ENCODE assay signal across 8 cellular contexts in the genomic region with DNA sequence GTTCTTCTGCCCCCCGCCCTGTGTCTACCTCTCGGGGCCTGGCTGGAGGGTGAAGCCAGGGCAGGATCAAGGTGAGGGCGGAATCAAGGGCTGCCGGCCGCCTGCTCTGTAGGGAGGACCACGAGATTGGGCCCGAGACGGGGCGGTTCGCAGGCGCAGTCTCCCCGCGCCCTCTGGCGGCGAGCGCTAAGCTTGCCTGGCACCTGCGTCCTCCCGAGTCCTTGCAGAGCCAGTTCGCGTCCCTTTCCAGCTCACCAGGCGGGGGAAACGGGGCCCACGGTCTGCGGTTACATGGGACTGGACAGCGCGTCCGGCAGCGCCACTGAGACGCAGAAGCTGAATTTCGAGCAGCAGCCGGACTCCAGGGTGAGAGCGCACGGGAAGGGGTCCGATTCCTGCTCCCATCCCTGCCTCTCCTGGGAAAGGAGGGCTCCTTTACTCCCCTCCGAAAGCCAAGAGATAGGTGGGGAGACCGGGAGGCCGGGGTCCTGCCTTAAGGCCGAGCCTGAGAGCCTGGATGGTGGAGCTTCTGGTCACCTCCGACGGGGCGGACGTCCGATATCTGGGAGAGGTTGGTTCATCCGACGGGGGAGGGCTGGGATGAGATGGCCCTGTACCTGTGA. TPM values are rescaled to one million over a fixed set of nuclear protein-coding genes. Genes with fewer than 3 reads are reported as not detected.
DNase-seq lines count a peak whose midpoint lies in the region; ATAC-seq and TF ChIP-seq lines count a peak whose summit lies in the region.

No MANE protein-coding gene starts in this region.

- peak in 3 of 4 donors; percentile 47 to 75 (median 64) for ATAC-seq in heart left ventricle
- ATAC-seq in gastrocnemius medialis, result no peak
- no peak for ATAC-seq in GM18519 (IDR thresholded peaks at IDR 0.05; ENCODE audit: low FRiP score, unreplicated experiment)
- no peak for ATAC-seq in HG02763 (IDR thresholded peaks at IDR 0.05; ENCODE audit: unreplicated experiment)

- H3K9me3 ChIP-seq in HEK293 (ENCODE audit: control insufficient read depth, insufficient read depth, low read depth, low read length) (no peaks in the 10 kb centered on the region), heart left ventricle (no peaks in the 10 kb centered on the region), gastrocnemius medialis (no peaks in the 10 kb centered on the region)

- H3K4me3 ChIP-seq in HEK293 (ENCODE audit: low read depth, low read length) (no peak overlapping the region), heart left ventricle (no peak overlapping the region), gastrocnemius medialis (no peak overlapping the region)

- intact Hi-C loops in CD14-positive monocyte (cut with micrococcal nuclease), result no loop called here
- intact Hi-C loops in heart left ventricle (cut with DNase I), result no loop called here
- intact Hi-C loops in gastrocnemius medialis (cut with DNase I; ENCODE audit: low total_unique reads), result loop anchor here (5.0 kb wide), 1 partner anchor 269 kb away; no protein-coding TSS in a partner anchor

- no peak overlapping the region for H3K27ac Mint-ChIP-seq in CD14-positive monocyte

- peaks cover 0 to 8% (median 0%) of the 10 kb centered on the region in 7 donors for H3K9me3 Mint-ChIP-seq in CD14-positive monocyte

- H3K4me3 Mint-ChIP-seq in CD14-positive monocyte, result peak overlapping the region in 1 of 2 donors; percentile 46

- H3K27me3 Mint-ChIP-seq in CD14-positive monocyte (ENCODE audit: low read depth in 3 of 3), result peaks cover 45 to 69% (median 62%) of the 10 kb centered on the region in 3 donors

- in situ Hi-C loops in gastrocnemius medialis (cut with MboI; ENCODE audit: low sequenced_read_pairs in 4 of 4), result loop anchor here in 2 of 4 donors (10.0 kb wide), 3 partner anchors 63 to 463 kb away; a partner anchor contains a TSS

- peak; percentile 88 for TF ChIP-seq CTCF in CD14-positive monocyte (IDR thresholded peaks at IDR 0.05)
- TF ChIP-seq CTCF in HEK293 (tag by site-specific recombination; IDR thresholded peaks at IDR 0.05), result peak; percentile 90
- peak; percentile 52 to 75 (median 65) for TF ChIP-seq CTCF in heart left ventricle (IDR thresholded peaks at IDR 0.05)
- peak; percentile 35 to 82 (median 69) for TF ChIP-seq CTCF in gastrocnemius medialis (IDR thresholded peaks at IDR 0.05 in 4 of 5, conservative IDR thresholded peaks at IDR 0.05 in 1 of 5)

- H3K27me3 ChIP-seq in heart left ventricle (peaks cover 15 to 69% (median 35%) of the 10 kb centered on the region in 9 donors), gastrocnemius medialis (peaks cover 6 to 20% (median 13%) of the 10 kb centered on the region in 3 donors)

- DNase-seq in CD14-positive monocyte (ENCODE audit: low spot score) (no peak), RKO (ENCODE audit: low spot score) (peak; percentile 40), heart left ventricle (peak in 3 of 5 donors; percentile 49 to 81 (median 61)), gastrocnemius medialis (no peak)
- DNase-seq in activated gamma-delta T cell treated with anti-CD3 and anti-CD28 coated beads, Interleukin-2, amount 50 U/mL, for 16 hours (ENCODE audit: low read depth), result peak; percentile 24

- H3K4me1 ChIP-seq in HEK293 (ENCODE audit: control insufficient read depth, insufficient read depth, low read length), result no peaks in the 10 kb centered on the region
- H3K4me1 ChIP-seq in heart left ventricle, result peaks cover 0 to 16% (median 0%) of the 10 kb centered on the region in 12 donors
- H3K4me1 ChIP-seq in gastrocnemius medialis, result peaks cover 0 to 5% of the 10 kb centered on the region in 2 donors

- no peaks in the 10 kb centered on the region for H3K36me3 Mint-ChIP-seq in CD14-positive monocyte

- WGBS in heart left ventricle, 4 donors, result 16 to 27% (median 18%) methylated on average over 45 of the region's 45 CpGs

- no peak overlapping the region for H3K27ac ChIP-seq in HEK293 (ENCODE audit: extremely low read depth, low read depth, low read length)
- no peak overlapping the region for H3K27ac ChIP-seq in heart left ventricle
- H3K27ac ChIP-seq in gastrocnemius medialis, result no peak overlapping the region

- TF ChIP-seq POLR2A in heart left ventricle (IDR thresholded peaks at IDR 0.05) (no peak), gastrocnemius medialis (IDR thresholded peaks at IDR 0.05) (no peak)

- POLR2A ChIA-PET in HEK293 (lab: Yijun Ruan, JAX), result interaction anchor here (0.9 kb wide), 1 partner anchor 35 kb away, joined by 4 read pairs; no protein-coding TSS in a partner anchor

- H3K36me3 ChIP-seq in HEK293 (ENCODE audit: control insufficient read depth in 2 of 2, insufficient read depth in 1 of 2, low read length in 2 of 2) (no peaks in the 10 kb centered on the region), heart left ventricle (no peaks in the 10 kb centered on the region), gastrocnemius medialis (no peaks in the 10 kb centered on the region)

- CTCF ChIA-PET in HEK293 (lab: Yijun Ruan, JAX), result interaction anchor here (0.5 to 1.8 kb wide), 15 partner anchors 10 to 300 kb away, joined by 3 to 9 read pairs (median 4); no protein-coding TSS in a partner anchor

- H3K4me1 Mint-ChIP-seq in CD14-positive monocyte, result peaks cover 12% of the 10 kb centered on the region

TF ChIP-seq in HEK293, 187 proteins besides CTCF, POLR2A, EP300 and RAD21:
- TF ChIP-seq, protein P1, sequence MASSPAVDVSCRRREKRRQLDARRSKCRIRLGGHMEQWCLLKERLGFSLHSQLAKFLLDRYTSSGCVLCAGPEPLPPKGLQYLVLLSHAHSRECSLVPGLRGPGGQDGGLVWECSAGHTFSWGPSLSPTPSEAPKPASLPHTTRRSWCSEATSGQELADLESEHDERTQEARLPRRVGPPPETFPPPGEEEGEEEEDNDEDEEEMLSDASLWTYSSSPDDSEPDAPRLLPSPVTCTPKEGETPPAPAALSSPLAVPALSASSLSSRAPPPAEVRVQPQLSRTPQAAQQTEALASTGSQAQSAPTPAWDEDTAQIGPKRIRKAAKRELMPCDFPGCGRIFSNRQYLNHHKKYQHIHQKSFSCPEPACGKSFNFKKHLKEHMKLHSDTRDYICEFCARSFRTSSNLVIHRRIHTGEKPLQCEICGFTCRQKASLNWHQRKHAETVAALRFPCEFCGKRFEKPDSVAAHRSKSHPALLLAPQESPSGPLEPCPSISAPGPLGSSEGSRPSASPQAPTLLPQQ (tag by site-specific recombination; IDR thresholded peaks at IDR 0.05), result peak; percentile 65; the same call in 1 of the 2 replicates
- peak; percentile 81; the same call in 1 of the 2 replicates for TF ChIP-seq ZNF121 (tag by site-specific recombination; IDR thresholded peaks at IDR 0.05)
- TF ChIP-seq ZNF670 (tag by site-specific recombination; IDR thresholded peaks at IDR 0.05; ENCODE audit: low read depth), result no peak
- TF ChIP-seq ZNF335 (tag by site-specific recombination; conservative IDR thresholded peaks at IDR 0.05), result 0 out of 2 replicates have a peak, but pooled peaks have one; percentile 12
- 0 out of 2 replicates have a peak, but pooled peaks have one; percentile 26 for TF ChIP-seq ZBTB17 (tag by site-specific recombination; IDR thresholded peaks at IDR 0.05)
- no peak for TF ChIP-seq REPIN1 (tag by site-specific recombination; IDR thresholded peaks at IDR 0.05; ENCODE audit: low read depth)
- 0 out of 2 replicates have a peak, but pooled peaks have one; percentile 56 for TF ChIP-seq ZNF777 (tag by site-specific recombination; IDR thresholded peaks at IDR 0.05; ENCODE audit: borderline replicate concordance)
- peak; percentile 83 for TF ChIP-seq ZBTB8A (tag by site-specific recombination; IDR thresholded peaks at IDR 0.05)
- TF ChIP-seq ZNF654 (tag by site-specific recombination; IDR thresholded peaks at IDR 0.05; ENCODE audit: low read depth), result peak; percentile 46
- peak; percentile 29; the same call in 1 of the 2 replicates for TF ChIP-seq TRIM28 (IDR thresholded peaks at IDR 0.05; ENCODE audit: borderline replicate concordance, low read length)
- TF ChIP-seq ZNF2 (tag by site-specific recombination; IDR thresholded peaks at IDR 0.05), result peak; percentile 33; the same call in 1 of the 2 replicates

RNA-seq across cellular contexts. Expression of a gene that starts 3.6 kb away (rescaled TPM):
- not detected for polyA plus RNA-seq in CD14-positive monocyte
- total RNA-seq in heart left ventricle, result not detected
- not detected for polyA plus RNA-seq in heart left ventricle
- total RNA-seq in gastrocnemius medialis, result not detected

RNA-seq across cellular contexts. Expression of a gene that starts 5.1 kb away (rescaled TPM):
- polyA plus RNA-seq in CD14-positive monocyte (not detected), heart left ventricle (not detected)
- total RNA-seq in heart left ventricle (not detected), gastrocnemius medialis (not detected)

RNA-seq across cellular contexts. Expression of a gene that starts 36.5 kb away (rescaled TPM):
- polyA plus RNA-seq in CD14-positive monocyte, result 1 to 10 TPM; 1.6 to 1.9 TPM
- total RNA-seq in heart left ventricle, result 100 to 1,000 TPM in 2 of 9 donors, 10 to 100 TPM in 7; 62.1 to 140 (median 94.1) TPM
- 100 to 1,000 TPM in 1 of 2 donors, 10 to 100 TPM in 1; 44.3 to 139 TPM for polyA plus RNA-seq in heart left ventricle
- total RNA-seq in gastrocnemius medialis, result 100 to 1,000 TPM in 2 of 4 donors, 10 to 100 TPM in 2; 50.4 to 168 (median 97.8) TPM

RNA-seq across cellular contexts. Expression of a gene that starts 51.3 kb away (rescaled TPM):
- polyA plus RNA-seq in CD14-positive monocyte (10 to 100 TPM; 22.1 to 23.1 TPM), heart left ventricle (10 to 100 TPM; 12.6 to 68.8 TPM)
- total RNA-seq in heart left ventricle (10 to 100 TPM; 16.4 to 54.0 (median 23.0) TPM), gastrocnemius medialis (10 to 100 TPM; 34.0 to 59.5 (median 43.7) TPM)

RNA-seq across cellular contexts. Expression of a gene that starts 57.3 kb away (rescaled TPM):
- 1 to 10 TPM in 1 of 2 donors, under 1 TPM in 1; 0.71 to 1.2 TPM for polyA plus RNA-seq in CD14-positive monocyte
- total RNA-seq in heart left ventricle, result 100 to 1,000 TPM in 1 of 9 donors, 1 to 10 TPM in 3, under 1 TPM in 3, not detected in 2; 0.37 to 187 (median 1.8) TPM
- 1 to 10 TPM; 1.1 to 1.5 TPM for polyA plus RNA-seq in heart left ventricle
- 1,000 to 10,000 TPM in 1 of 4 donors, 100 to 1,000 TPM in 3; 194 to 1,792 (median 504) TPM for total RNA-seq in gastrocnemius medialis

Comparison
In these comparisons a context has a peak if more than half of its experiments do, and no peak if none do; other contexts are left out.
1. DNase-seq: peak in RKO (single experiment), activated gamma-delta T cell treated with anti-CD3 and anti-CD28 coated beads, Interleukin-2, amount 50 U/mL, for 16 hours (single experiment) and heart left ventricle (3 of 5); none in CD14-positive monocyte (single experiment) and gastrocnemius medialis (0 of 2).
2. ATAC-seq: peak in heart left ventricle (3 of 4); none in gastrocnemius medialis (0 of 2), GM18519 (single experiment) and HG02763 (single experiment).
3. Peak in every context shown above with its lines, with median percentiles within 50 percentile points of each other: CTCF ChIP-seq.